11 cellular contexts compared by ENCODE assay signal in genomic region chr6:21949211-21949801, GRCh38.
DNase-seq lines count a peak whose midpoint lies in the region; ATAC-seq, FAIRE-seq and TF ChIP-seq lines count a peak whose summit lies in the region.
"Had no signal": no experiment of that assay in that cellular context is flagged by ENCODE, and none has a peak within 500 bp of the region (broad histone marks: within the 10 kb centered on the region; RNA-seq: fewer than 3 reads in every experiment).

No MANE protein-coding gene starts in this region.

- H3K4me3 ChIP-seq in osteoblast (ENCODE audit: insufficient read depth, low read length): no peak overlapping the region

- no peaks in the 10 kb centered on the region for H3K9me3 Mint-ChIP-seq in activated CD4-positive, alpha-beta T cell treated with anti-CD3 and anti-CD28 coated beads for 36 hours (ENCODE audit: low read depth)
- H3K9me3 Mint-ChIP-seq: activated naive CD4-positive, alpha-beta T cell treated with anti-CD3 and anti-CD28 coated beads, Interleukin-2, amount 50 U/mL, for 24 hours had no signal

- FAIRE-seq in urothelium cell line (lab: Jason Lieb, UNC): no peak
- FAIRE-seq: G401.6 had no signal

- ATAC-seq in HG02588 (IDR thresholded peaks at IDR 0.05; ENCODE audit: unreplicated experiment): no peak
- no peak for ATAC-seq in activated CD4-positive, alpha-beta T cell treated with anti-CD3 and anti-CD28 coated beads for 36 hours
- ATAC-seq: T-helper 17 cell had no signal

- H3K36me3 Mint-ChIP-seq in activated CD4-positive, alpha-beta T cell treated with anti-CD3 and anti-CD28 coated beads for 36 hours (ENCODE audit: low read depth): no peaks in the 10 kb centered on the region
- H3K36me3 Mint-ChIP-seq: activated naive CD4-positive, alpha-beta T cell treated with anti-CD3 and anti-CD28 coated beads, Interleukin-2, amount 50 U/mL, for 24 hours had no signal

- H3K9me3 ChIP-seq in osteoblast (ENCODE audit: low read depth, low read length): no peaks in the 10 kb centered on the region

- H3K36me3 ChIP-seq in osteoblast (ENCODE audit: insufficient read depth, low read length): no peaks in the 10 kb centered on the region

- no peak overlapping the region for H3K27ac Mint-ChIP-seq in activated CD4-positive, alpha-beta T cell treated with anti-CD3 and anti-CD28 coated beads for 36 hours
- H3K27ac Mint-ChIP-seq: activated naive CD4-positive, alpha-beta T cell treated with anti-CD3 and anti-CD28 coated beads, Interleukin-2, amount 50 U/mL, for 24 hours; T-helper 17 cell had no signal

- H3K4me1 Mint-ChIP-seq in activated CD4-positive, alpha-beta T cell treated with anti-CD3 and anti-CD28 coated beads for 36 hours: peaks cover 10% of the 10 kb centered on the region
- H3K4me1 Mint-ChIP-seq: T-helper 17 cell had no signal

- no peak for TF ChIP-seq CTCF in osteoblast (IDR thresholded peaks at IDR 0.05; ENCODE audit: extremely low read depth, low read depth, low read length)

- POLR2A ChIA-PET in activated CD4-positive, alpha-beta T cell treated with anti-CD3 and anti-CD28 coated beads for 36 hours (lab: Charles Lee): no interaction called here

- peaks cover 29% of the 10 kb centered on the region for H3K4me1 ChIP-seq in osteoblast (ENCODE audit: insufficient read depth, low read length)

- no peak overlapping the region for H2AFZ ChIP-seq in osteoblast (ENCODE audit: low read length)

- H3K27me3 Mint-ChIP-seq in activated CD4-positive, alpha-beta T cell treated with anti-CD3 and anti-CD28 coated beads for 36 hours: no peaks in the 10 kb centered on the region

- no peak overlapping the region for H3K4me2 ChIP-seq in osteoblast (ENCODE audit: insufficient read depth, low read length)

- H4K20me1 ChIP-seq in osteoblast (ENCODE audit: insufficient read depth, low read length): no peaks in the 10 kb centered on the region

- no peaks in the 10 kb centered on the region for H3K79me2 ChIP-seq in osteoblast (ENCODE audit: insufficient read depth, low read length)

- intact Hi-C loops in activated CD4-positive, alpha-beta T cell treated with anti-CD3 and anti-CD28 coated beads for 36 hours (cut with DNase I, micrococcal nuclease): no loop called here

- no peaks in the 10 kb centered on the region for H3K27me3 ChIP-seq in osteoblast (ENCODE audit: insufficient read depth, low read length)

- CTCF ChIA-PET in activated CD4-positive, alpha-beta T cell treated with anti-CD3 and anti-CD28 coated beads for 36 hours (lab: Charles Lee): interaction anchor here (0.6 kb wide), 1 partner anchor 23 kb away, joined by 3 read pairs; no protein-coding TSS in a partner anchor

- no peak overlapping the region for H3K4me3 Mint-ChIP-seq in activated CD4-positive, alpha-beta T cell treated with anti-CD3 and anti-CD28 coated beads for 36 hours
- H3K4me3 Mint-ChIP-seq: activated naive CD4-positive, alpha-beta T cell treated with anti-CD3 and anti-CD28 coated beads, Interleukin-2, amount 50 U/mL, for 24 hours; T-helper 17 cell had no signal

- DNase-seq in NCI-H82 (lab: John Stamatoyannopoulos, UW): peak; percentile 61
- no peak for DNase-seq in NCI-H82 treated with DMSO at 0.1 percent for 48 hours (lab: John Stamatoyannopoulos, UW; ENCODE audit: unreplicated experiment)
- DNase-seq in NCI-H524 treated with DMSO at 0.1 percent for 48 hours (lab: John Stamatoyannopoulos, UW): peak; percentile 70
- peak; percentile 19 for DNase-seq in iPS-NIHi11 (ENCODE audit: low spot score)
- DNase-seq in urothelium cell line (ENCODE audit: low spot score): peak; percentile 12
- no peak for DNase-seq in osteoblast (ENCODE audit: insufficient read length, low spot score, missing footprints)
- no peak for DNase-seq in activated CD4-positive, alpha-beta T cell treated with anti-CD3 and anti-CD28 coated beads for 36 hours
- DNase-seq: T-helper 17 cell had no signal

- H3K27ac ChIP-seq in osteoblast (ENCODE audit: low read depth, low read length): no peak overlapping the region

Comparison
In these comparisons a context has a peak if more than half of its experiments do, and no peak if none do; other contexts are left out.
1. DNase-seq: peak in NCI-H82 (single experiment), NCI-H524 treated with DMSO at 0.1 percent for 48 hours (single experiment), iPS-NIHi11 (single experiment) and urothelium cell line (single experiment); none in NCI-H82 treated with DMSO at 0.1 percent for 48 hours (single experiment), osteoblast (single experiment) and activated CD4-positive, alpha-beta T cell treated with anti-CD3 and anti-CD28 coated beads for 36 hours (single experiment).